26 cellular contexts compared by ENCODE assay signal in the genomic region with DNA sequence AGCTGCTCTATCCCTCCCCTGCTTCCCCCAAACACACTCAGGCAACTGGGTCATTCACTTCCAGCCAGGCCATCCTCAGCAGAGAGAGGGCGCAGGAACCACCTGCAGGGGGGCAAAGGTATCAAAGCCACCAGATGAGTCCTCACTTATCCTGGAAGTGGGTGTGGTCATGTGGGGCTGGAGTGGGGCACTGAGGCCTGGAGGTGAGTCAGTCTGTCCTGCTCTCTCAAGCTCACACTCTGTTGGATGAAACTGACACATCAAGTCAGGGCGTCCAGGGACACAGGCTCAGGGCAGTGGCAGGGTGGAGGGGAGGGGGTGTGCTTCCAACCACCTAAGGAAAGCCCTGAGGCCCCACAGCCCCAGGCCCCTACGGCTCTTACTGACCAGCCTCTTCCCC. TPM values are rescaled to one million over a fixed set of nuclear protein-coding genes. Genes with fewer than 3 reads are reported as not detected.
A peak's percentile ranks its signal among the peaks of the same experiment; 100 is the strongest.
DNase-seq lines count a peak whose midpoint lies in the region; ATAC-seq and TF ChIP-seq lines count a peak whose summit lies in the region.
"Had no signal": no experiment of that assay in that cellular context is flagged by ENCODE, and none has a peak within 500 bp of the region (broad histone marks: within the 10 kb centered on the region; RNA-seq: fewer than 3 reads in every experiment).

No MANE protein-coding gene starts in this region.

- H3K23ac ChIP-seq in neuronal stem cell (ENCODE audit: low read depth, low read length, poor library complexity), result peak overlapping the region; percentile 65

- in situ Hi-C loops in brain microvascular endothelial cell (cut with HindIII; ENCODE audit: low pct_ligation_motif_present, low sequenced_read_pairs), result no loop called here

- TF ChIP-seq CTCF in SK-N-SH (IDR thresholded peaks at IDR 0.05), result no peak
- no peak for TF ChIP-seq CTCF in brain microvascular endothelial cell (IDR thresholded peaks at IDR 0.05; ENCODE audit: low read depth, low read length, missing control alignments)
- no peak for TF ChIP-seq CTCF in omental fat pad (IDR thresholded peaks at IDR 0.05)

- CTCF ChIA-PET in SK-N-SH (lab: Yijun Ruan, JAX), result interaction anchor here (0.8 to 3.4 kb wide), 11 partner anchors 11 to 437 kb away, joined by 3 to 28 read pairs (median 9); no protein-coding TSS in a partner anchor

- POLR2A ChIA-PET in SK-N-SH (lab: Yijun Ruan, JAX), result no interaction called here

- no peak overlapping the region for H2BK5ac ChIP-seq in neuronal stem cell (ENCODE audit: low read length)

- H3K4me2 ChIP-seq in SK-N-SH (no peak overlapping the region), neuronal stem cell (ENCODE audit: insufficient read depth, low read length, poor library complexity, severe bottlenecking) (no peak overlapping the region)
- H3K4me2 ChIP-seq in BLaER1 treated with 17β-estradiol and CSF1 and Interleukin-3, amounts not matched to agents 10 nM and 100 nM, result peak overlapping the region in 8 of 11 experiments; percentile 41 to 99 (median 92); a peak in 16 of 22 replicates
- H3K4me2 ChIP-seq: smooth muscle cell had no signal

- no peaks in the 10 kb centered on the region for H3K9me3 ChIP-seq in SK-N-SH
- peaks cover 0 to 4% (median 0%) of the 10 kb centered on the region in 11 experiments; a peak in 1 of 22 replicates for H3K9me3 ChIP-seq in BLaER1 treated with 17β-estradiol and CSF1 and Interleukin-3, amounts not matched to agents 10 nM and 100 nM (replicated peaks in 1 of 11)
- H3K9me3 ChIP-seq in neuronal stem cell (replicated peaks in 1 of 2; ENCODE audit: control insufficient read depth in 2 of 2, insufficient read depth in 1 of 2, low read depth in 1 of 2, low read length in 2 of 2), result peaks cover 0 to 1% of the 10 kb centered on the region in 2 donors
- H3K9me3 ChIP-seq: ascending aorta, psoas muscle, tibial artery had no signal

- no peak for TF ChIP-seq RAD21 in SK-N-SH (IDR thresholded peaks at IDR 0.05; ENCODE audit: low read length)

- H2AK5ac ChIP-seq in neuronal stem cell (ENCODE audit: low read depth, low read length), result peak overlapping the region; percentile 94

- H3K9ac ChIP-seq in SK-N-SH, result no peak overlapping the region
- H3K9ac ChIP-seq in BLaER1 treated with 17β-estradiol and CSF1 and Interleukin-3, amounts not matched to agents 10 nM and 100 nM, result no peak overlapping the region
- H3K9ac ChIP-seq in neuronal stem cell (ENCODE audit: low read depth, low read length, poor library complexity), result no peak overlapping the region

- WGBS in SK-N-SH (ENCODE audit: low lambda C conversion rate), result 91% methylated on average over 3 of the region's 3 CpGs
- WGBS in neuronal stem cell (ENCODE audit: extremely low coverage in 2 of 2, insufficient read length in 2 of 2, insufficient replicate concordance in 1 of 2), 2 donors, result no CpG with 5 or more reads among the region's 3 CpGs

- peak overlapping the region; percentile 17 for H4K8ac ChIP-seq in neuronal stem cell (ENCODE audit: low read depth, low read length)

- no peak overlapping the region for H3K4me3 ChIP-seq in SK-N-SH (ENCODE audit: low read depth in 2 of 2, low read length in 1 of 2)
- H3K4me3 ChIP-seq in BLaER1 treated with 17β-estradiol and CSF1 and Interleukin-3, amounts not matched to agents 10 nM and 100 nM, result no peak overlapping the region
- no peak overlapping the region for H3K4me3 ChIP-seq in neuronal stem cell (ENCODE audit: low read length in 2 of 2)
- no peak overlapping the region for H3K4me3 ChIP-seq in brain microvascular endothelial cell (ENCODE audit: low read depth, low read length)
- H3K4me3 ChIP-seq: ascending aorta, psoas muscle, smooth muscle cell, tibial artery had no signal

- H3K4ac ChIP-seq in neuronal stem cell (ENCODE audit: low read length), result no peak overlapping the region

- H2BK120ac ChIP-seq in neuronal stem cell (ENCODE audit: low read depth, low read length), result no peak overlapping the region

- H2AFZ ChIP-seq in SK-N-SH (ENCODE audit: low read depth) (no peak overlapping the region), neuronal stem cell (ENCODE audit: low read length) (no peak overlapping the region)

- no peaks in the 10 kb centered on the region for H3K79me2 ChIP-seq in SK-N-SH (ENCODE audit: insufficient read depth)

- H3K4me1 ChIP-seq in SK-N-SH (ENCODE audit: control insufficient read depth in 1 of 2, insufficient read depth in 2 of 2, low read depth in 1 of 2, low read length in 1 of 2) (peaks cover 0 to 16% of the 10 kb centered on the region in 2 experiments; a peak in 1 of 4 replicates), neuronal stem cell (ENCODE audit: control insufficient read depth in 2 of 2, insufficient read depth in 1 of 2, low read depth in 1 of 2, low read length in 2 of 2) (peaks cover 5 to 7% of the 10 kb centered on the region in 2 donors)
- peaks cover 16 to 54% (median 40%) of the 10 kb centered on the region in 10 experiments for H3K4me1 ChIP-seq in BLaER1 treated with 17β-estradiol and CSF1 and Interleukin-3, amounts not matched to agents 10 nM and 100 nM

- DNase-seq in SK-N-SH (peak; percentile 10), ecto neural progenitor cell (ENCODE audit: low spot score) (peak; percentile 42), neuronal stem cell (ENCODE audit: low spot score) (no peak), brain microvascular endothelial cell (no peak), globus pallidus (ENCODE audit: low spot score) (no peak), omental fat pad (ENCODE audit: low spot score) (no peak)
- DNase-seq: activated B cell treated with CpG ODN at 0.5 μM for 24 hours; activated CD8-positive, alpha-beta T cell treated with anti-CD3 and anti-CD28 coated beads for 36 hours; activated T-cell treated with anti-CD3 and anti-CD28 coated beads, Interleukin-2, amount 50 U/mL, for 1 hour; cerebellar nuclear complex; effector CD4-positive, alpha-beta T cell; foreskin melanocyte; NCI-H1048; NCI-H187; NCI-H748 treated with DMSO at 0.1 percent for 48 hours; stimulated activated CD4-positive, alpha-beta T cell treated with anti-CD3 and anti-CD28 coated beads, Interleukin-4, amount 100 ng/mL, for 1 hour; T-helper 9 cell had no signal

- peaks cover 2% of the 10 kb centered on the region for H3K79me1 ChIP-seq in neuronal stem cell (ENCODE audit: low read depth, low read length)

- H3K27me3 ChIP-seq in SK-N-SH (ENCODE audit: insufficient read depth), result peaks cover 55% of the 10 kb centered on the region
- peaks cover 26 to 57% (median 33%) of the 10 kb centered on the region in 11 experiments for H3K27me3 ChIP-seq in BLaER1 treated with 17β-estradiol and CSF1 and Interleukin-3, amounts not matched to agents 10 nM and 100 nM
- H3K27me3 ChIP-seq in neuronal stem cell (ENCODE audit: control insufficient read depth in 3 of 3, insufficient read depth in 3 of 3, low read depth in 1 of 3, low read length in 3 of 3), result peaks cover 0 to 32% (median 5%) of the 10 kb centered on the region in 3 experiments
- peaks cover 34% of the 10 kb centered on the region for H3K27me3 ChIP-seq in brain microvascular endothelial cell (replicated peaks)

- H3K14ac ChIP-seq in neuronal stem cell (ENCODE audit: low read length), result no peak overlapping the region

- TF ChIP-seq EP300 in SK-N-SH (IDR thresholded peaks at IDR 0.05; ENCODE audit: borderline replicate concordance in 1 of 2, low read depth in 1 of 2, low read length in 1 of 2), result no peak

- no peak overlapping the region for H2BK15ac ChIP-seq in neuronal stem cell (ENCODE audit: low read length)

- H3K27ac ChIP-seq in SK-N-SH (ENCODE audit: low read depth in 2 of 2, low read length in 1 of 2) (no peak overlapping the region; a peak in 1 of 4 replicates), neuronal stem cell (replicated peaks; ENCODE audit: low read length) (no peak overlapping the region), brain microvascular endothelial cell (no peak overlapping the region)
- H3K27ac ChIP-seq in BLaER1 treated with 17β-estradiol and CSF1 and Interleukin-3, amounts not matched to agents 10 nM and 100 nM, result no peak overlapping the region
- H3K27ac ChIP-seq: 22Rv1, ascending aorta, psoas muscle, RWPE1, tibial artery had no signal

- no peaks in the 10 kb centered on the region for H3K9me2 ChIP-seq in SK-N-SH

- H4K91ac ChIP-seq in neuronal stem cell (ENCODE audit: low read depth, low read length, poor library complexity), result no peak overlapping the region

- H3K36me3 ChIP-seq in SK-N-SH (replicated peaks in 1 of 2; ENCODE audit: control insufficient read depth in 1 of 2, insufficient read depth in 2 of 2, low read length in 1 of 2), result no peaks in the 10 kb centered on the region
- no peaks in the 10 kb centered on the region for H3K36me3 ChIP-seq in BLaER1 treated with 17β-estradiol and CSF1 and Interleukin-3, amounts not matched to agents 10 nM and 100 nM
- H3K36me3 ChIP-seq in neuronal stem cell (replicated peaks in 1 of 2; ENCODE audit: control insufficient read depth in 2 of 2, insufficient read depth in 2 of 2, low read length in 2 of 2), result no peaks in the 10 kb centered on the region
- H3K36me3 ChIP-seq in brain microvascular endothelial cell (replicated peaks), result no peaks in the 10 kb centered on the region
- H3K36me3 ChIP-seq: ascending aorta, tibial artery had no signal

- H2BK12ac ChIP-seq in neuronal stem cell (ENCODE audit: low read length), result no peak overlapping the region

- ATAC-seq in SK-N-SH treated with all-trans-retinoic acid at 6 μM for 48 hours (no peak), omental fat pad (ENCODE audit: low FRiP score) (no peak)
- ATAC-seq: activated CD8-positive, alpha-beta T cell treated with anti-CD3 and anti-CD28 coated beads for 36 hours; psoas muscle had no signal

- 0 out of 2 replicates have a peak, but pooled peaks cover 2% of the 10 kb centered on the region for H4K20me1 ChIP-seq in SK-N-SH (ENCODE audit: insufficient read depth)
- peaks cover 4 to 39% (median 12%) of the 10 kb centered on the region in 11 experiments; a peak in 15 of 22 replicates for H4K20me1 ChIP-seq in BLaER1 treated with 17β-estradiol and CSF1 and Interleukin-3, amounts not matched to agents 10 nM and 100 nM

- H3K18ac ChIP-seq in neuronal stem cell (ENCODE audit: low read length), result no peak overlapping the region

- H3F3A ChIP-seq in SK-N-SH (replicated peaks; ENCODE audit: insufficient read depth), result no peaks in the 10 kb centered on the region

TF ChIP-seq in SK-N-SH, 30 proteins besides CTCF, POLR2A, EP300 and RAD21 (continues in another document):
- TF ChIP-seq, protein P1, sequence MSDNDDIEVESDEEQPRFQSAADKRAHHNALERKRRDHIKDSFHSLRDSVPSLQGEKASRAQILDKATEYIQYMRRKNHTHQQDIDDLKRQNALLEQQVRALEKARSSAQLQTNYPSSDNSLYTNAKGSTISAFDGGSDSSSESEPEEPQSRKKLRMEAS (IDR thresholded peaks at IDR 0.05; ENCODE audit: low read depth), result no peak
- no peak for TF ChIP-seq JUND (IDR thresholded peaks at IDR 0.05)

TF ChIP-seq in SK-N-SH treated with all-trans-retinoic acid at 6 μM for 48 hours, 23 proteins besides CTCF, POLR2A, EP300 and RAD21 (continues in another document):
- TF ChIP-seq ESRRG (CRISPR knock-in tag; IDR thresholded peaks at IDR 0.05), result no peak
- TF ChIP-seq GLIS3 (CRISPR knock-in tag; IDR thresholded peaks at IDR 0.05), result no peak
- no peak for TF ChIP-seq CSDC2 (CRISPR knock-in tag; IDR thresholded peaks at IDR 0.05)

RNA-seq across cellular contexts. Expression of gene ELFN1, which starts 8.0 kb away (rescaled TPM):
- polyA plus RNA-seq in SK-N-SH (2012; rRNA removed), result 0.05 and 0.06 TPM in 2 replicates
- 0.01 and 0.03 TPM in 2 replicates for polyA plus RNA-seq in SK-N-SH (2012; cell fraction: cytosol; rRNA removed)
- 0.01 and 0.05 TPM in 2 replicates for polyA plus RNA-seq in SK-N-SH (2012; cell fraction: nucleus; rRNA removed)
- polyA plus RNA-seq in neuronal stem cell (2013, experiment 1 of 2), result 15.6 TPM
- polyA plus RNA-seq in neuronal stem cell (2013, experiment 2 of 2), result 16.3 TPM
- 1 to 10 TPM; 3.8 to 6.0 (median 4.1) TPM for total RNA-seq in omental fat pad
- total RNA-seq: activated B cell treated with CpG ODN at 0.5 μM for 24 hours, LHCN-M2 had no signal

Comparison
In these comparisons a context has a peak if more than half of its experiments do, and no peak if none do; other contexts are left out.
1. DNase-seq: peak in SK-N-SH (single experiment) and ecto neural progenitor cell (single experiment); none in neuronal stem cell (single experiment), brain microvascular endothelial cell (single experiment), globus pallidus (single experiment) and omental fat pad (single experiment).
2. H3K4me2 ChIP-seq: peak in BLaER1 treated with 17β-estradiol and CSF1 and Interleukin-3, amounts not matched to agents 10 nM and 100 nM (8 of 11); none in SK-N-SH (single experiment) and neuronal stem cell (single experiment).